22 cellular contexts compared by ENCODE assay signal in genomic region chr11:67376022-67376386, GRCh38. TPM values are rescaled to one million over a fixed set of nuclear protein-coding genes. Genes with fewer than 3 reads are reported as not detected.
DNase-seq lines count a peak whose midpoint lies in the region; ATAC-seq and TF ChIP-seq lines count a peak whose summit lies in the region.
"Had no signal": no experiment of that assay in that cellular context is flagged by ENCODE, and none has a peak within 500 bp of the region (broad histone marks: within the 10 kb centered on the region; RNA-seq: fewer than 3 reads in every experiment).

No MANE protein-coding gene starts in this region.

- H4K8ac ChIP-seq in IMR-90 (ENCODE audit: low read depth in 2 of 2, low read length in 2 of 2), result peak overlapping the region; percentile 27 to 50; a peak in 2 of 4 replicates

- H3K36me3 ChIP-seq in IMR-90 (ENCODE audit: control insufficient read depth, insufficient read depth, low read length), result peaks cover 3% of the 10 kb centered on the region; the same call in 1 of the 2 replicates
- no peaks in the 10 kb centered on the region for H3K36me3 ChIP-seq in Peyer's patch
- H3K36me3 ChIP-seq: cardiac muscle cell, heart right ventricle, ovary had no signal

- peaks cover 5% of the 10 kb centered on the region for H3K36me3 Mint-ChIP-seq in CD4-positive, alpha-beta T cell (ENCODE audit: low read depth)
- no peaks in the 10 kb centered on the region for H3K36me3 Mint-ChIP-seq in nephron progenitor cell (ENCODE audit: low read depth)

- H2BK5ac ChIP-seq in IMR-90 (ENCODE audit: low read depth, low read length, poor library complexity, severe bottlenecking), result peak overlapping the region; percentile 4

- H3K23ac ChIP-seq in IMR-90 (ENCODE audit: low read depth, low read length), result no peak overlapping the region

- no peak for TF ChIP-seq CTCF in CD4-positive, alpha-beta T cell (IDR thresholded peaks at IDR 0.05)
- TF ChIP-seq CTCF in IMR-90 (conservative IDR thresholded peaks at IDR 0.05; ENCODE audit: low read depth, low read length) (no peak), nephron progenitor cell (IDR thresholded peaks at IDR 0.05) (no peak), Peyer's patch (IDR thresholded peaks at IDR 0.05) (no peak)

- H3K9me3 Mint-ChIP-seq in CD4-positive, alpha-beta T cell, result no peaks in the 10 kb centered on the region
- H3K9me3 Mint-ChIP-seq in nephron progenitor cell, result no peaks in the 10 kb centered on the region
- H3K9me3 Mint-ChIP-seq: stimulated activated naive CD8-positive, alpha-beta T cell treated with anti-CD3 and anti-CD28 coated beads, Interleukin-15, Interleukin-2, amounts not matched to agents 100 ng/mL and 50 ng/mL, for 24 hours; T-helper 2 cell treated with Interferon-gamma antibody and Interleukin-4, amounts not matched to agents 5 μg/mL and 100 μg/mL, for 36 hours had no signal

- peak overlapping the region; percentile 68 for H2AFZ ChIP-seq in IMR-90 (replicated peaks; ENCODE audit: low read length, poor library complexity)

- peak overlapping the region; percentile 78; the same call in 1 of the 2 replicates for H2BK20ac ChIP-seq in IMR-90 (ENCODE audit: low read depth, low read length)

- WGBS in IMR-90 (ENCODE audit: extremely low coverage in 2 of 2, insufficient read length in 1 of 2), 2 experiments, result no CpG with 5 or more reads among the region's 1 CpG

- no peak for TF ChIP-seq RAD21 in IMR-90 (IDR thresholded peaks at IDR 0.05; ENCODE audit: low read length)

- no TSS peak for BruUV-seq in IMR-90 (replicated peaks; lab: Mats Ljungman, UMichigan)

- H4K20me1 ChIP-seq in IMR-90 (ENCODE audit: insufficient read depth, low read length), result peaks cover 10% of the 10 kb centered on the region

- H3K4me2 ChIP-seq in IMR-90 (ENCODE audit: low read depth, low read length), result no peak overlapping the region

- no peak overlapping the region for H3K27ac Mint-ChIP-seq in CD4-positive, alpha-beta T cell
- H3K27ac Mint-ChIP-seq in nephron progenitor cell, result no peak overlapping the region
- H3K27ac Mint-ChIP-seq: stimulated activated naive CD8-positive, alpha-beta T cell treated with anti-CD3 and anti-CD28 coated beads, Interleukin-15, Interleukin-2, amounts not matched to agents 100 ng/mL and 50 ng/mL, for 24 hours; T-helper 2 cell treated with Interferon-gamma antibody and Interleukin-4, amounts not matched to agents 5 μg/mL and 100 μg/mL, for 36 hours had no signal

- CTCF ChIA-PET in CD4-positive, alpha-beta T cell (lab: Charles Lee), result interaction anchor here (1.9 to 5.6 kb wide), 4 partner anchors 14 to 30 kb away, joined by 7 to 24 read pairs (median 11); no protein-coding TSS in a partner anchor
- CTCF ChIA-PET in IMR-90 (lab: Yijun Ruan, JAX), result interaction anchor here (7.8 kb wide), 1 partner anchor 23 kb away, joined by 128 read pairs; the partner anchor contains the start of gene POLD4

- H3K27me3 ChIP-seq in CD4-positive, alpha-beta T cell (ENCODE audit: control insufficient read depth, insufficient read depth, low read length), result peaks cover 16% of the 10 kb centered on the region
- H3K27me3 ChIP-seq in IMR-90 (ENCODE audit: control insufficient read depth, insufficient read depth, low read length) (no peaks in the 10 kb centered on the region), Peyer's patch (no peaks in the 10 kb centered on the region)
- H3K27me3 ChIP-seq: ovary, SJSA1 had no signal

- H3K4me3 Mint-ChIP-seq in CD4-positive, alpha-beta T cell, result peak overlapping the region; percentile 58
- H3K4me3 Mint-ChIP-seq in nephron progenitor cell, result peak overlapping the region; percentile 63
- H3K4me3 Mint-ChIP-seq: stimulated activated naive CD8-positive, alpha-beta T cell treated with anti-CD3 and anti-CD28 coated beads, Interleukin-15, Interleukin-2, amounts not matched to agents 100 ng/mL and 50 ng/mL, for 24 hours; T-helper 2 cell treated with Interferon-gamma antibody and Interleukin-4, amounts not matched to agents 5 μg/mL and 100 μg/mL, for 36 hours had no signal

- H2BK15ac ChIP-seq in IMR-90 (ENCODE audit: low read depth, low read length), result peak overlapping the region; percentile 84; the same call in 1 of the 3 replicates

- POLR2A ChIA-PET in CD4-positive, alpha-beta T cell (lab: Charles Lee), result interaction anchor here (0.6 to 3.2 kb wide), 5 partner anchors 8 to 43 kb away, joined by 3 to 16 read pairs (median 3); partner anchors contain the start of gene POLD4
- POLR2A ChIA-PET in IMR-90 (lab: Charles Lee; ENCODE audit: unreplicated experiment), result interaction anchor here (0.6 to 1.7 kb wide), 2 partner anchors 17 to 23 kb away, joined by 3 to 9 read pairs; partner anchors contain the start of gene POLD4

- H3K18ac ChIP-seq in IMR-90 (ENCODE audit: low read depth, low read length), result peak overlapping the region; percentile 14; the same call in 1 of the 2 replicates

- peak overlapping the region; percentile 96 for H2AK5ac ChIP-seq in IMR-90 (ENCODE audit: low read depth, low read length)

- no peak overlapping the region for H3K9ac ChIP-seq in IMR-90 (ENCODE audit: low read depth, low read length)

- H3K4me1 Mint-ChIP-seq in CD4-positive, alpha-beta T cell (ENCODE audit: low read depth), result peaks cover 32% of the 10 kb centered on the region
- peaks cover 67% of the 10 kb centered on the region for H3K4me1 Mint-ChIP-seq in nephron progenitor cell

- 0 out of 2 replicates have a peak overlapping the region, but pooled peaks have one; percentile 15 for H4K5ac ChIP-seq in IMR-90 (ENCODE audit: low read depth, low read length)

- peak overlapping the region; percentile 80 for H2BK120ac ChIP-seq in IMR-90 (ENCODE audit: low read depth, low read length)

- H4K91ac ChIP-seq in IMR-90 (ENCODE audit: insufficient read depth, low read depth, low read length), result peak overlapping the region; percentile 95

- intact Hi-C loops in CD4-positive, alpha-beta T cell (cut with DNase I, micrococcal nuclease), result no loop called here
- intact Hi-C loops in IMR-90 (cut with micrococcal nuclease), result no loop called here

- H3K4me3 ChIP-seq in IMR-90 (ENCODE audit: insufficient read depth, low read depth, low read length) (no peak overlapping the region), Peyer's patch (no peak overlapping the region)
- H3K4me3 ChIP-seq: cardiac muscle cell, heart right ventricle, mucosa of descending colon, ovary, SJSA1 had no signal

- no peak overlapping the region for H3K27ac ChIP-seq in CD4-positive, alpha-beta T cell (ENCODE audit: low read depth, low read length)
- H3K27ac ChIP-seq in IMR-90 (ENCODE audit: insufficient read depth, low read length), result no peak overlapping the region
- H3K27ac ChIP-seq in epithelial cell of prostate, result peak overlapping the region; percentile 94
- no peak overlapping the region for H3K27ac ChIP-seq in Peyer's patch
- H3K27ac ChIP-seq: cardiac muscle cell, heart right ventricle, ovary, SJSA1 had no signal

- H3K4me1 ChIP-seq in IMR-90 (ENCODE audit: control insufficient read depth, insufficient read depth, low read length) (peaks cover 33% of the 10 kb centered on the region), Peyer's patch (peaks cover 3 to 42% (median 20%) of the 10 kb centered on the region in 4 donors)

- H3K14ac ChIP-seq in IMR-90 (replicated peaks; ENCODE audit: low read depth, low read length), result no peak overlapping the region

- no peak for ATAC-seq in CD4-positive, alpha-beta T cell (ENCODE audit: poor library complexity)
- ATAC-seq in IMR-90 (ENCODE audit: low read depth) (no peak), GM21447 (IDR thresholded peaks at IDR 0.05; ENCODE audit: unreplicated experiment) (no peak)
- ATAC-seq: activated CD4-positive, CD25-positive, alpha-beta regulatory T cell treated with anti-CD3 and anti-CD28 coated beads, Interleukin-2, amount 50 U/mL, for 24 hours; heart right ventricle; left cardiac atrium; mucosa of descending colon had no signal

- no peak for DNase-seq in CD4-positive, alpha-beta T cell
- DNase-seq in IMR-90 (no peak), epithelial cell of prostate (ENCODE audit: low read depth, low spot score) (no peak), nephron progenitor cell (no peak), Kasumi-1 (lab: John Stamatoyannopoulos, UW) (no peak), midbrain (lab: John Stamatoyannopoulos, UW) (no peak), Peyer's patch (no peak)
- DNase-seq: heart right ventricle, left cardiac atrium, NCI-H1092 treated with DMSO at 0.1 percent for 48 hours, NCI-H2107, NCI-H510A treated with DMSO at 0.1 percent for 48 hours had no signal

- H3K56ac ChIP-seq in IMR-90 (ENCODE audit: extremely low read depth, insufficient read depth, low read length), result no peak overlapping the region

- H3K4ac ChIP-seq in IMR-90 (ENCODE audit: low read depth, low read length), result peak overlapping the region; percentile 87

- dilution Hi-C loops in IMR-90 (cut with HindIII; ENCODE audit: low sequenced_read_pairs, unreplicated experiment), result no loop called here

- H3K9me3 ChIP-seq in CD4-positive, alpha-beta T cell (ENCODE audit: control insufficient read depth, low read length), result no peaks in the 10 kb centered on the region
- H3K9me3 ChIP-seq in IMR-90 (ENCODE audit: control insufficient read depth, insufficient read depth, low read length), result no peaks in the 10 kb centered on the region
- no peaks in the 10 kb centered on the region for H3K9me3 ChIP-seq in Peyer's patch
- H3K9me3 ChIP-seq: heart right ventricle, mucosa of descending colon, ovary had no signal

- TF ChIP-seq POLR2A in IMR-90 (IDR thresholded peaks at IDR 0.05; ENCODE audit: low read depth, low read length), result no peak
- no peak for TF ChIP-seq POLR2A in Peyer's patch (IDR thresholded peaks at IDR 0.05)

- peak overlapping the region; percentile 78 for H2AK9ac ChIP-seq in IMR-90 (replicated peaks; ENCODE audit: low read depth, low read length, poor library complexity)

- H3K79me1 ChIP-seq in IMR-90 (ENCODE audit: low read depth in 1 of 2, low read length in 2 of 2), result peaks cover 0 to 17% of the 10 kb centered on the region in 2 experiments; a peak in 3 of 4 replicates

- H3K27me3 Mint-ChIP-seq in CD4-positive, alpha-beta T cell, result peaks cover 37% of the 10 kb centered on the region
- H3K27me3 Mint-ChIP-seq in nephron progenitor cell (ENCODE audit: low read depth, poor library complexity), result no peaks in the 10 kb centered on the region

- H3K9me1 ChIP-seq in IMR-90 (ENCODE audit: insufficient read depth, low read length), result peaks cover 14% of the 10 kb centered on the region

- in situ Hi-C loops in IMR-90 (cut with MboI; ENCODE audit: low sequenced_read_pairs), result no loop called here

RNA-seq across cellular contexts. Expression of gene CLCF1, which starts 2.6 kb away (rescaled TPM):
- 1 to 10 TPM; 6.0 to 6.9 TPM for total RNA-seq in CD4-positive, alpha-beta T cell
- total RNA-seq in IMR-90 (2012; rRNA removed) (5.0 and 5.6 TPM in 2 replicates), Peyer's patch (10 to 100 TPM in 2 of 4 donors, 1 to 10 TPM in 2; 1.2 to 14.9 (median 7.5) TPM)
- polyA plus RNA-seq in IMR-90 (2012; rRNA removed), result 27.8 and 34.4 TPM in 2 replicates
- polyA plus RNA-seq in IMR-90 (2012; cell fraction: cytosol; rRNA removed), result 20.6 and 36.3 TPM in 2 replicates
- polyA plus RNA-seq in IMR-90 (2012; cell fraction: nucleus; rRNA removed; ENCODE audit: low replicate concordance), result 61.2 and 132 TPM in 2 replicates

RNA-seq across cellular contexts. Expression of gene RAD9A, which starts 15.8 kb away (rescaled TPM):
- total RNA-seq in CD4-positive, alpha-beta T cell, result 10 to 100 TPM; 19.3 to 20.3 TPM
- 1.9 and 2.0 TPM in 2 replicates for total RNA-seq in IMR-90 (2012; rRNA removed)
- polyA plus RNA-seq in IMR-90 (2012; rRNA removed), result 10.3 and 12.6 TPM in 2 replicates
- 8.4 and 12.7 TPM in 2 replicates for polyA plus RNA-seq in IMR-90 (2012; cell fraction: cytosol; rRNA removed)
- 53.4 and 98.2 TPM in 2 replicates for polyA plus RNA-seq in IMR-90 (2012; cell fraction: nucleus; rRNA removed; ENCODE audit: low replicate concordance)
- 10 to 100 TPM; 37.0 to 73.4 (median 61.6) TPM for total RNA-seq in Peyer's patch

RNA-seq across cellular contexts. Expression of gene POLD4, which starts 22.7 kb away (rescaled TPM):
- 10 to 100 TPM; 31.7 to 39.5 TPM for total RNA-seq in CD4-positive, alpha-beta T cell
- total RNA-seq in IMR-90 (2012; rRNA removed), result 40.8 and 46.4 TPM in 2 replicates
- 133 and 152 TPM in 2 replicates for polyA plus RNA-seq in IMR-90 (2012; rRNA removed)
- polyA plus RNA-seq in IMR-90 (2012; cell fraction: cytosol; rRNA removed), result 252 and 358 TPM in 2 replicates
- polyA plus RNA-seq in IMR-90 (2012; cell fraction: nucleus; rRNA removed; ENCODE audit: low replicate concordance), result 170 and 292 TPM in 2 replicates
- total RNA-seq in Peyer's patch, result 100 to 1,000 TPM in 3 of 4 donors, 10 to 100 TPM in 1; 74.3 to 329 (median 272) TPM

RNA-seq across cellular contexts. Expression of gene PPP1CA, which starts 25.7 kb away (rescaled TPM):
- 10 to 100 TPM; 42.0 to 45.5 TPM for total RNA-seq in CD4-positive, alpha-beta T cell
- total RNA-seq in IMR-90 (2012; rRNA removed), result 294 and 313 TPM in 2 replicates
- 228 and 260 TPM in 2 replicates for polyA plus RNA-seq in IMR-90 (2012; rRNA removed)
- 268 and 304 TPM in 2 replicates for polyA plus RNA-seq in IMR-90 (2012; cell fraction: cytosol; rRNA removed)
- 122 and 203 TPM in 2 replicates for polyA plus RNA-seq in IMR-90 (2012; cell fraction: nucleus; rRNA removed; ENCODE audit: low replicate concordance)
- 100 to 1,000 TPM; 156 to 213 (median 177) TPM for total RNA-seq in Peyer's patch

RNA-seq across cellular contexts. Expression of gene TBC1D10C, which starts 27.9 kb away (rescaled TPM):
- total RNA-seq in CD4-positive, alpha-beta T cell, result 100 to 1,000 TPM; 205 to 212 TPM
- total RNA-seq in IMR-90 (2012; rRNA removed) (under 0.01 and 0.18 TPM in 2 replicates), Peyer's patch (10 to 100 TPM in 2 of 4 donors, 1 to 10 TPM in 2; 5.6 to 53.6 (median 9.3) TPM)
- polyA plus RNA-seq in IMR-90 (2012; rRNA removed), result 0.07 and 0.11 TPM in 2 replicates
- polyA plus RNA-seq in IMR-90 (2012; cell fraction: cytosol; rRNA removed), result 0.09 and 0.12 TPM in 2 replicates
- 0.44 and 0.94 TPM in 2 replicates for polyA plus RNA-seq in IMR-90 (2012; cell fraction: nucleus; rRNA removed; ENCODE audit: low replicate concordance)
- total RNA-seq: cardiac muscle cell, Daoy, SJSA1 had no signal
- polyA plus RNA-seq: AG04450 had no signal
